11 cellular contexts compared by ENCODE assay signal in genomic region chr5:159928122-159928960, GRCh38. TPM values are rescaled to one million over a fixed set of nuclear protein-coding genes. Genes with fewer than 3 reads are reported as not detected.
DNase-seq lines count a peak whose midpoint lies in the region; ATAC-seq and TF ChIP-seq lines count a peak whose summit lies in the region.
"Had no signal": no experiment of that assay in that cellular context is flagged by ENCODE, and none has a peak within 500 bp of the region (broad histone marks: within the 10 kb centered on the region; RNA-seq: fewer than 3 reads in every experiment).

No MANE protein-coding gene starts in this region.

- peaks cover 20% of the 10 kb centered on the region for H3K4me1 Mint-ChIP-seq in HFFc6 (ENCODE audit: low read depth)
- peaks cover 13% of the 10 kb centered on the region for H3K4me1 Mint-ChIP-seq in osteocyte (ENCODE audit: unreplicated experiment)
- H3K4me1 Mint-ChIP-seq: neural crest cell had no signal

- peaks cover 7% of the 10 kb centered on the region for H3K27me3 ChIP-seq in adipocyte (replicated peaks; ENCODE audit: control insufficient read depth, insufficient read depth, low read length)
- peaks cover 3% of the 10 kb centered on the region for H3K27me3 ChIP-seq in left ventricle myocardium inferior (ENCODE audit: low read depth)
- no peaks in the 10 kb centered on the region for H3K27me3 ChIP-seq in thoracic aorta (replicated peaks; ENCODE audit: insufficient read depth)

- H3K27ac Mint-ChIP-seq in HFFc6 (peak overlapping the region; percentile 70), osteocyte (ENCODE audit: unreplicated experiment) (no peak overlapping the region)

- peaks cover 3% of the 10 kb centered on the region; the same call in 1 of the 2 replicates for H3K27me3 Mint-ChIP-seq in HFFc6 (ENCODE audit: insufficient read depth)
- H3K27me3 Mint-ChIP-seq in osteocyte (ENCODE audit: unreplicated experiment) = no peaks in the 10 kb centered on the region

- H3K27ac ChIP-seq in left ventricle myocardium inferior (replicated peaks) (peak overlapping the region; percentile 79), thoracic aorta (peak overlapping the region; percentile 10 to 38)

- no peaks in the 10 kb centered on the region for H3K36me3 ChIP-seq in adipocyte (ENCODE audit: control insufficient read depth, insufficient read depth, low read length, severe bottlenecking)
- no peaks in the 10 kb centered on the region for H3K36me3 ChIP-seq in left ventricle myocardium inferior
- peaks cover 4% of the 10 kb centered on the region for H3K36me3 ChIP-seq in thoracic aorta

- peak; percentile 67 for DNase-seq in HFFc6
- DNase-seq in adipocyte (ENCODE audit: low read depth) = peak; percentile 71
- peak; percentile 68 for DNase-seq in left ventricle myocardium inferior
- DNase-seq in thoracic aorta (ENCODE audit: low spot score) = peak; percentile 61
- DNase-seq in osteocyte (ENCODE audit: extremely low spot score, unreplicated experiment) = no peak
- DNase-seq: activated naive CD4-positive, alpha-beta T cell treated with anti-CD3 and anti-CD28 coated beads, Interleukin-2, amount 50 U/mL, for 16 hours; NCI-H2171 treated with DMSO at 0.1 percent for 48 hours had no signal

- H3K4me3 Mint-ChIP-seq in HFFc6 = peak overlapping the region; percentile 75
- no peak overlapping the region for H3K4me3 Mint-ChIP-seq in osteocyte (ENCODE audit: unreplicated experiment)
- H3K4me3 Mint-ChIP-seq: neural crest cell had no signal

- H3K4me1 ChIP-seq in adipocyte (ENCODE audit: control insufficient read depth, insufficient read depth, low read length) (peaks cover 21% of the 10 kb centered on the region), left ventricle myocardium inferior (peaks cover 16% of the 10 kb centered on the region), thoracic aorta (ENCODE audit: control insufficient read depth in 1 of 2, low read depth in 2 of 2) (peaks cover 7 to 17% of the 10 kb centered on the region in 2 donors)

- peak overlapping the region; percentile 78 for H3K9ac ChIP-seq in adipocyte (ENCODE audit: low read length)

- H3K9me3 Mint-ChIP-seq in HFFc6 (no peaks in the 10 kb centered on the region), osteocyte (ENCODE audit: unreplicated experiment) (no peaks in the 10 kb centered on the region)
- H3K9me3 Mint-ChIP-seq: neural crest cell had no signal

- ATAC-seq in thoracic aorta (ENCODE audit: insufficient number of reproducible peaks, low FRiP score, low read depth) = no peak
- no peak for ATAC-seq in GM18873 (IDR thresholded peaks at IDR 0.05; ENCODE audit: low FRiP score, unreplicated experiment)
- no peak for ATAC-seq in activated CD4-positive, CD25-positive, alpha-beta regulatory T cell treated with anti-CD3 and anti-CD28 coated beads, Interleukin-2, amount 50 U/mL, for 24 hours
- no peak for ATAC-seq in GM18517 (IDR thresholded peaks at IDR 0.05; ENCODE audit: unreplicated experiment)

- TF ChIP-seq CTCF in HFFc6 (IDR thresholded peaks at IDR 0.05) (no peak), left ventricle myocardium inferior (IDR thresholded peaks at IDR 0.05; ENCODE audit: borderline replicate concordance) (no peak), thoracic aorta (IDR thresholded peaks at IDR 0.05) (no peak), osteocyte (IDR thresholded peaks at IDR 0.05) (no peak)

- no peaks in the 10 kb centered on the region for H3K36me3 Mint-ChIP-seq in HFFc6 (ENCODE audit: low read depth)
- H3K36me3 Mint-ChIP-seq in osteocyte (ENCODE audit: unreplicated experiment) = no peaks in the 10 kb centered on the region

- no peaks in the 10 kb centered on the region for H3K9me3 ChIP-seq in adipocyte (ENCODE audit: control insufficient read depth, low read length)
- no peaks in the 10 kb centered on the region for H3K9me3 ChIP-seq in left ventricle myocardium inferior (replicated peaks)
- H3K9me3 ChIP-seq in thoracic aorta = no peaks in the 10 kb centered on the region

- intact Hi-C loops in left ventricle myocardium inferior (cut with micrococcal nuclease) = no loop called here

- H3K4me3 ChIP-seq in adipocyte (ENCODE audit: low read length) (peak overlapping the region; percentile 69), left ventricle myocardium inferior (no peak overlapping the region), thoracic aorta (peak overlapping the region; percentile 26)

RNA-seq across cellular contexts. Expression of gene ADRA1B, which starts 12.1 kb away (rescaled TPM):
- total RNA-seq in HFFc6 (2021; fragmentation: NEBNext Ultra II Directional; extraction: Animal tissue kit (Norgen Biotek cat#: 25700)) = under 1 TPM; 0.17 to 0.57 (median 0.38) TPM
- total RNA-seq in left ventricle myocardium inferior = 2.5 TPM
- total RNA-seq in thoracic aorta = 10 to 100 TPM; 14.8 to 53.3 TPM
- total RNA-seq in osteocyte = 4.0 and 4.6 TPM in 2 replicates
